8 cellular contexts compared by ENCODE assay signal in genomic region chr14:70707138-70708038, GRCh38.
DNase-seq lines count a peak whose midpoint lies in the region; ATAC-seq and TF ChIP-seq lines count a peak whose summit lies in the region.

No MANE protein-coding gene starts in this region.

- H4K8ac ChIP-seq in mesenchymal stem cell (ENCODE audit: low read length): no peak overlapping the region

- peak; percentile 46 for DNase-seq in AG08396 (ENCODE audit: low spot score)
- DNase-seq in SK-N-SH: no peak
- DNase-seq in mesenchymal stem cell: peak; percentile 40
- DNase-seq in SKM-1 (lab: John Stamatoyannopoulos, UW; ENCODE audit: unreplicated experiment): no peak
- DNase-seq in retina: no peak

- no peak overlapping the region for H2AFZ ChIP-seq in SK-N-SH (ENCODE audit: low read depth)
- no peak overlapping the region for H2AFZ ChIP-seq in mesenchymal stem cell (ENCODE audit: low read depth, low read length)

- CTCF ChIA-PET in SK-N-SH (lab: Yijun Ruan, JAX): interaction anchor here (0.7 to 1.5 kb wide), 6 partner anchors 11 to 661 kb away, joined by 3 to 5 read pairs (median 3); no protein-coding TSS in a partner anchor

- ATAC-seq in GM18870 (IDR thresholded peaks at IDR 0.05; ENCODE audit: unreplicated experiment) (peak; percentile 83), HG03066 (IDR thresholded peaks at IDR 0.05; ENCODE audit: low read depth, unreplicated experiment) (peak; percentile 69), GM21528 (IDR thresholded peaks at IDR 0.05; ENCODE audit: low FRiP score, unreplicated experiment) (no peak)

- no peak for TF ChIP-seq CTCF in SK-N-SH (IDR thresholded peaks at IDR 0.05)

- H3F3A ChIP-seq in SK-N-SH (replicated peaks; ENCODE audit: insufficient read depth): no peaks in the 10 kb centered on the region

- no peak overlapping the region for H3K27ac ChIP-seq in SK-N-SH (ENCODE audit: low read depth in 2 of 2, low read length in 1 of 2)
- H3K27ac ChIP-seq in mesenchymal stem cell (ENCODE audit: low read length, poor library complexity, severe bottlenecking): peak overlapping the region; percentile 50

- H3K4me2 ChIP-seq in SK-N-SH (no peak overlapping the region; the same call in 1 of the 2 replicates), mesenchymal stem cell (ENCODE audit: low read length, poor library complexity, severe bottlenecking) (no peak overlapping the region)

- H3K36me3 ChIP-seq in SK-N-SH (replicated peaks in 1 of 2; ENCODE audit: control insufficient read depth in 1 of 2, insufficient read depth in 2 of 2, low read length in 1 of 2) (no peaks in the 10 kb centered on the region), mesenchymal stem cell (ENCODE audit: control insufficient read depth in 1 of 2, insufficient read depth in 2 of 2, low read depth in 1 of 2, low read length in 2 of 2) (no peaks in the 10 kb centered on the region)

- H4K20me1 ChIP-seq in SK-N-SH (ENCODE audit: insufficient read depth): no peaks in the 10 kb centered on the region

- no peak overlapping the region for H3K4ac ChIP-seq in mesenchymal stem cell (ENCODE audit: low read depth in 1 of 2, low read length in 2 of 2)

- POLR2A ChIA-PET in SK-N-SH (lab: Yijun Ruan, JAX): no interaction called here

- no peaks in the 10 kb centered on the region for H3K79me1 ChIP-seq in mesenchymal stem cell (replicated peaks; ENCODE audit: low read length, poor library complexity, severe bottlenecking)

- no peak overlapping the region for H2BK12ac ChIP-seq in mesenchymal stem cell (ENCODE audit: low read length in 2 of 2)

- H2BK120ac ChIP-seq in mesenchymal stem cell (ENCODE audit: low read depth, low read length): no peak overlapping the region

- no peak for TF ChIP-seq EP300 in SK-N-SH (IDR thresholded peaks at IDR 0.05; ENCODE audit: borderline replicate concordance in 1 of 2, low read depth in 1 of 2, low read length in 1 of 2)

- TF ChIP-seq RAD21 in SK-N-SH (IDR thresholded peaks at IDR 0.05; ENCODE audit: low read length): no peak

- no peaks in the 10 kb centered on the region for H3K9me3 ChIP-seq in SK-N-SH
- no peaks in the 10 kb centered on the region for H3K9me3 ChIP-seq in mesenchymal stem cell (ENCODE audit: control insufficient read depth, low read length)

- H3K27me3 ChIP-seq in SK-N-SH (ENCODE audit: insufficient read depth) (no peaks in the 10 kb centered on the region), mesenchymal stem cell (ENCODE audit: control insufficient read depth in 1 of 2, insufficient read depth in 1 of 2, low read length in 2 of 2) (peaks cover 0 to 10% of the 10 kb centered on the region in 2 experiments)

- no peaks in the 10 kb centered on the region for H3K79me2 ChIP-seq in SK-N-SH (ENCODE audit: insufficient read depth)

- H4K91ac ChIP-seq in mesenchymal stem cell (ENCODE audit: low read length): no peak overlapping the region

- WGBS in SK-N-SH (ENCODE audit: low lambda C conversion rate): 88% methylated on average over 4 of the region's 6 CpGs
- WGBS in mesenchymal stem cell: 96% methylated on average over 2 of the region's 6 CpGs

- H3K9me2 ChIP-seq in SK-N-SH: no peaks in the 10 kb centered on the region

- H3K23ac ChIP-seq in mesenchymal stem cell (ENCODE audit: low read length in 2 of 2): no peak overlapping the region

- no peak overlapping the region for H2BK5ac ChIP-seq in mesenchymal stem cell (ENCODE audit: low read depth, low read length, poor library complexity, severe bottlenecking)

- no peak overlapping the region for H3K18ac ChIP-seq in mesenchymal stem cell (ENCODE audit: low read depth in 1 of 2, low read length in 2 of 2)

- H3K14ac ChIP-seq in mesenchymal stem cell (ENCODE audit: low read length in 2 of 2): no peak overlapping the region

- H3K4me3 ChIP-seq in SK-N-SH (ENCODE audit: low read depth in 2 of 2, low read length in 1 of 2) (no peak overlapping the region), mesenchymal stem cell (ENCODE audit: insufficient read depth in 1 of 2, low read depth in 1 of 2, low read length in 2 of 2) (peak overlapping the region in 1 of 2 experiments; percentile 24)

- H2BK15ac ChIP-seq in mesenchymal stem cell (ENCODE audit: low read depth, poor library complexity, severe bottlenecking): no peak overlapping the region

- peak overlapping the region; percentile 46 for H2AK5ac ChIP-seq in mesenchymal stem cell (ENCODE audit: low read length, severe bottlenecking)

- peaks cover 4 to 5% of the 10 kb centered on the region in 2 experiments; a peak in 2 of 4 replicates for H3K4me1 ChIP-seq in SK-N-SH (ENCODE audit: control insufficient read depth in 1 of 2, insufficient read depth in 2 of 2, low read depth in 1 of 2, low read length in 1 of 2)
- peaks cover 11% of the 10 kb centered on the region for H3K4me1 ChIP-seq in mesenchymal stem cell (ENCODE audit: control insufficient read depth, insufficient read depth, low read depth, low read length)

- no peak overlapping the region for H3K9ac ChIP-seq in SK-N-SH
- H3K9ac ChIP-seq in mesenchymal stem cell (ENCODE audit: low read length): no peak overlapping the region

TF ChIP-seq in SK-N-SH, 30 proteins besides CTCF, POLR2A, EP300 and RAD21:
- TF ChIP-seq POLR2AphosphoS5 (IDR thresholded peaks at IDR 0.05; ENCODE audit: low read depth, low read length): no peak
- TF ChIP-seq PBX3 (IDR thresholded peaks at IDR 0.05): no peak
- TF ChIP-seq NFIC (IDR thresholded peaks at IDR 0.05; ENCODE audit: borderline replicate concordance): no peak
- TF ChIP-seq YY1 (IDR thresholded peaks at IDR 0.05; ENCODE audit: low read depth): no peak
- TF ChIP-seq SIN3A (IDR thresholded peaks at IDR 0.05; ENCODE audit: borderline replicate concordance, low read depth, low read length): no peak
- TF ChIP-seq FOSL2 (IDR thresholded peaks at IDR 0.05; ENCODE audit: borderline replicate concordance, low read depth): peak; percentile 21; the same call in 1 of the 2 replicates
- no peak for TF ChIP-seq TAF1 (IDR thresholded peaks at IDR 0.05; ENCODE audit: borderline replicate concordance, low read depth, low read length)
- TF ChIP-seq GATA2 (CRISPR knock-in tag; IDR thresholded peaks at IDR 0.05): no peak
- TF ChIP-seq TCF12 (IDR thresholded peaks at IDR 0.05): no peak
- peak; percentile 29; the same call in 1 of the 2 replicates for TF ChIP-seq JUND (IDR thresholded peaks at IDR 0.05)

Comparison
In these comparisons a context has a peak if more than half of its experiments do, and no peak if none do; other contexts are left out.
1. DNase-seq: peak in AG08396 (single experiment) and mesenchymal stem cell (single experiment); none in SK-N-SH (single experiment), SKM-1 (single experiment) and retina (single experiment).